In the genomic region with DNA sequence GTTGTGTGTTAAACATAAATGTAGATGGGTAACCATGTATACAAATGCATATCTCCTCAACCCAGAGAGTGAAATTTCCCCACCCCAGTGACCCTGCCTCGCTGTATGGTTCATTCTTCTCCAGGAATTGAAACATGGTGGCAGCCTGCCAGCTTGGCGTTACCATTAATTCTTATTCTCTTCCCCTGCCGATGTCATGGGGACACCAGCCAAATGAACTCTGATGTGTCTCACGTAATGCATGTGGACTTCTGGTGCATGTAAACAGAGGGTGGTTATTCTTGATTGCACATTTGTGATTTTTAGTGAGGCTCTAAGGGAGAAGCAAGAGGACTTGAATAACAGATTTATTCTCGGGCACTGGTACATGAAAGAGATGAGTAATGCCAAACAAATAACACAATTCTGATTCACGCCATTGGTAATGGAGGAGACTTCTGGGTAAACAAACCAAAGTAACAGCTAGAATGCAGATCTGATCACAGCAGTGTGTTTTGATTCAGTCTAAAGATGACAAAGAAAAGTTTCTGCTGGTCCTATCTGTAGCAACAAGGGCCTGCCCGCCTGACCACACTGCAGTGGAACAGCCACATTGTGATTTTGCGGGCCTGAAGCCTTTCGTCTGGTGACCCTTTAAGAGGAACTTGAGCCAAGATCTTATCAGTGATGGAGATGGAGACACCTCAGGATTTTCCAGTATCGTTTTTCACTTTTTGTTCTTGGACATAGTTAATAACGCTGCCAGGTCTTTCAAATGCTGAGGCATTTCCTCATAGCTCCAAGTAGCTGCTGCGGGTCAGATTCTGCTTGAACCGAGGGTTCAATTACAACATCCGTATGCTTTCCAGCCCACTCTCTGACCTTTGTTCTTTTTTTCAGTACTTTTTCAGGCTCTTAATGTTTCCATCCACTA, we compare ENCODE assay signal across 8 cellular contexts.
DNase-seq lines count a peak whose midpoint lies in the region; ATAC-seq and TF ChIP-seq lines count a peak whose summit lies in the region.

No MANE protein-coding gene starts in this region.

- peak overlapping the region; percentile 75 to 87 for H3K27ac ChIP-seq in coronary artery

- TF ChIP-seq CTCF in coronary artery (IDR thresholded peaks at IDR 0.05), result no peak

- ATAC-seq in HG02870 (IDR thresholded peaks at IDR 0.05; ENCODE audit: unreplicated experiment) (no peak), GM19397 (IDR thresholded peaks at IDR 0.05; ENCODE audit: unreplicated experiment) (no peak), HG02970 (IDR thresholded peaks at IDR 0.05; ENCODE audit: low FRiP score, unreplicated experiment) (no peak)

- DNase-seq in A172 (ENCODE audit: low spot score) (peak; percentile 92), LHCN-M2 (ENCODE audit: low read depth) (peak; percentile 95), coronary artery (ENCODE audit: low spot score) (peak; percentile 84), midbrain (lab: John Stamatoyannopoulos, UW) (peak; percentile 17), NCI-H1417 treated with DMSO at 0.1 percent for 48 hours (lab: John Stamatoyannopoulos, UW) (no peak)

- peak overlapping the region; percentile 8 for H3K4me3 ChIP-seq in coronary artery
